ENCODE assay signal across 20 cellular contexts in the genomic region with DNA sequence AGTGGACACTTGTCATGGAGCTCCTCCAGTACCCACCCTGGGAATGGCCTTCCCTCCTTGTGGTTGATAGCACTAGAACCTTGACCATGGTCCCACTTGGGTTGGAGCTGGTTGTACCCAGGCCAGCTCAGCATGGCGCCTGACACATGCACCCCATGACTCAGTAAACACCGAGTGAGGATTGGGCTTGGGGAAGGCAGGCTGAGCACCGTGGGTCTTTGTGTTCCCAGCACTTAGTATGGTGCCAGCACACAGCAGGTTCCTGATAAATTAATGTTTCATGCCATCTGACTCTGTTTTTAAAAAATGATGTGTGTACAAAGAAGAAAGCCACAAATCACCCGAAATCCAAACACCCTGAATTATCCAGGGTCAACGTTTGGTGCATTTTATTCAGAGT.
DNase-seq lines count a peak whose midpoint lies in the region; ATAC-seq and TF ChIP-seq lines count a peak whose summit lies in the region.
"Had no signal": no experiment of that assay in that cellular context is flagged by ENCODE, and none has a peak within 500 bp of the region (broad histone marks: within the 10 kb centered on the region; RNA-seq: fewer than 3 reads in every experiment).

No MANE protein-coding gene starts in this region.

- no peaks in the 10 kb centered on the region for H3K36me3 Mint-ChIP-seq in CD14-positive monocyte
- no peaks in the 10 kb centered on the region for H3K36me3 Mint-ChIP-seq in immature natural killer cell

- no peak for TF ChIP-seq EP300 in sigmoid colon (IDR thresholded peaks at IDR 0.05)

- peaks cover 0 to 36% (median 4%) of the 10 kb centered on the region in 3 donors for H3K27me3 ChIP-seq in sigmoid colon

- TF ChIP-seq CTCF in CD14-positive monocyte (IDR thresholded peaks at IDR 0.05) (no peak), sigmoid colon (IDR thresholded peaks at IDR 0.05) (no peak)

- H3K9me3 ChIP-seq in sigmoid colon: no peaks in the 10 kb centered on the region

- intact Hi-C loops in CD14-positive monocyte (cut with micrococcal nuclease) (no loop called here), sigmoid colon (cut with DNase I) (no loop called here)

- no peaks in the 10 kb centered on the region for H3K4me1 ChIP-seq in sigmoid colon

- no peak for ATAC-seq in GM18867 (IDR thresholded peaks at IDR 0.05; ENCODE audit: unreplicated experiment)
- ATAC-seq: HCT116, SK-N-SH treated with all-trans-retinoic acid at 6 μM for 48 hours had no signal

- H3K4me3 Mint-ChIP-seq in CD14-positive monocyte (no peak overlapping the region), immature natural killer cell (no peak overlapping the region)
- H3K4me3 Mint-ChIP-seq: B cell had no signal

- WGBS in sigmoid colon, 2 donors: 83 to 85% methylated on average over 5 of the region's 5 CpGs

- no peak for TF ChIP-seq POLR2A in sigmoid colon (IDR thresholded peaks at IDR 0.05)

- H3K27me3 Mint-ChIP-seq in CD14-positive monocyte (ENCODE audit: low read depth in 3 of 3) (peaks cover 3 to 35% (median 11%) of the 10 kb centered on the region in 3 donors), immature natural killer cell (ENCODE audit: low read depth in 3 of 3) (peaks cover 6 to 20% (median 7%) of the 10 kb centered on the region in 3 donors)

- H3K27ac Mint-ChIP-seq in CD14-positive monocyte (no peak overlapping the region), immature natural killer cell (no peak overlapping the region)
- H3K27ac Mint-ChIP-seq: B cell had no signal

- H3K36me3 ChIP-seq in sigmoid colon: no peaks in the 10 kb centered on the region

- H3K9me3 Mint-ChIP-seq in CD14-positive monocyte: no peaks in the 10 kb centered on the region
- H3K9me3 Mint-ChIP-seq in immature natural killer cell: no peaks in the 10 kb centered on the region

- H3K4me1 Mint-ChIP-seq in CD14-positive monocyte: no peaks in the 10 kb centered on the region
- H3K4me1 Mint-ChIP-seq in immature natural killer cell: no peaks in the 10 kb centered on the region
- H3K4me1 Mint-ChIP-seq: B cell had no signal

- no peak overlapping the region for H3K4me3 ChIP-seq in sigmoid colon

- no peak overlapping the region for H3K27ac ChIP-seq in sigmoid colon
- H3K27ac ChIP-seq: KMS-11, RWPE1 had no signal

- DNase-seq in CD14-positive monocyte (ENCODE audit: low spot score) (peak; percentile 10), NCI-H146 (lab: John Stamatoyannopoulos, UW) (peak; percentile 86), cerebellar cortex (ENCODE audit: low spot score) (peak; percentile 54), sigmoid colon (peak; percentile 41), SW480 (ENCODE audit: low spot score) (no peak), immature natural killer cell (no peak)
- DNase-seq: DMS79, GOT3, IMR-90, NCI-H1105 treated with DMSO at 0.1 percent for 48 hours, NCI-H187, NCI-H510A, NCI-H748 treated with DMSO at 0.1 percent for 48 hours, T-helper 1 cell had no signal

Comparison
In these comparisons a context has a peak if more than half of its experiments do, and no peak if none do; other contexts are left out.
1. DNase-seq: peak in CD14-positive monocyte (single experiment), NCI-H146 (single experiment), cerebellar cortex (single experiment) and sigmoid colon (single experiment); none in SW480 (single experiment) and immature natural killer cell (0 of 3).